ENCODE assay signal across 1 cellular context in the genomic region with DNA sequence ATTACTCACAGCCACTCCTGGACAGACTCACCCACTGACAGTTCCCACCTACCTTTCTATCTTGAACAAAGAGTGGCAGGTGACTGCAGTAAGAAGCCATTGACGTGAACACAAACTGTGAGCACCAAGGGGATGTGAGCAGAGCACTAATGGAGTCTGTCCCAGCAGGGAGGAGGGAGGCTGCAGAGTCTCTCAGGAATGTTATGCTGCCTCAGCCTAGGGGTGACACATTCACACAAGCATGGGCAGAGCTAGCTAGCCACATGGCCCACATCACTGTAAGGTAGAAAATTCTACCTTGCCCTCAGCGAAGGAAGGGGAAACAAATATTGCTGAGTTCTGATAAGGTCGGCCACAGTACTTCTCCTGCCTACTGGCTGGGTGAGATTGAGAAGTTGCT.
TF ChIP-seq lines count a peak whose summit lies in the region.

No MANE protein-coding gene starts in this region.

TF ChIP-seq in neural cell, 6 proteins besides CTCF, POLR2A, EP300 and RAD21 (continued from another document):
- TF ChIP-seq, protein P1, sequence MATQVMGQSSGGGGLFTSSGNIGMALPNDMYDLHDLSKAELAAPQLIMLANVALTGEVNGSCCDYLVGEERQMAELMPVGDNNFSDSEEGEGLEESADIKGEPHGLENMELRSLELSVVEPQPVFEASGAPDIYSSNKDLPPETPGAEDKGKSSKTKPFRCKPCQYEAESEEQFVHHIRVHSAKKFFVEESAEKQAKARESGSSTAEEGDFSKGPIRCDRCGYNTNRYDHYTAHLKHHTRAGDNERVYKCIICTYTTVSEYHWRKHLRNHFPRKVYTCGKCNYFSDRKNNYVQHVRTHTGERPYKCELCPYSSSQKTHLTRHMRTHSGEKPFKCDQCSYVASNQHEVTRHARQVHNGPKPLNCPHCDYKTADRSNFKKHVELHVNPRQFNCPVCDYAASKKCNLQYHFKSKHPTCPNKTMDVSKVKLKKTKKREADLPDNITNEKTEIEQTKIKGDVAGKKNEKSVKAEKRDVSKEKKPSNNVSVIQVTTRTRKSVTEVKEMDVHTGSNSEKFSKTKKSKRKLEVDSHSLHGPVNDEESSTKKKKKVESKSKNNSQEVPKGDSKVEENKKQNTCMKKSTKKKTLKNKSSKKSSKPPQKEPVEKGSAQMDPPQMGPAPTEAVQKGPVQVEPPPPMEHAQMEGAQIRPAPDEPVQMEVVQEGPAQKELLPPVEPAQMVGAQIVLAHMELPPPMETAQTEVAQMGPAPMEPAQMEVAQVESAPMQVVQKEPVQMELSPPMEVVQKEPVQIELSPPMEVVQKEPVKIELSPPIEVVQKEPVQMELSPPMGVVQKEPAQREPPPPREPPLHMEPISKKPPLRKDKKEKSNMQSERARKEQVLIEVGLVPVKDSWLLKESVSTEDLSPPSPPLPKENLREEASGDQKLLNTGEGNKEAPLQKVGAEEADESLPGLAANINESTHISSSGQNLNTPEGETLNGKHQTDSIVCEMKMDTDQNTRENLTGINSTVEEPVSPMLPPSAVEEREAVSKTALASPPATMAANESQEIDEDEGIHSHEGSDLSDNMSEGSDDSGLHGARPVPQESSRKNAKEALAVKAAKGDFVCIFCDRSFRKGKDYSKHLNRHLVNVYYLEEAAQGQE (IDR thresholded peaks at IDR 0.05; ENCODE audit: borderline replicate concordance) = no peak
- no peak for TF ChIP-seq SMC3 (conservative IDR thresholded peaks at IDR 0.05; ENCODE audit: poor library complexity)
- no peak for TF ChIP-seq POLR2AphosphoS5 (IDR thresholded peaks at IDR 0.05)
